Comparison of ENCODE assay signal across 1 cellular context in the genomic region with DNA sequence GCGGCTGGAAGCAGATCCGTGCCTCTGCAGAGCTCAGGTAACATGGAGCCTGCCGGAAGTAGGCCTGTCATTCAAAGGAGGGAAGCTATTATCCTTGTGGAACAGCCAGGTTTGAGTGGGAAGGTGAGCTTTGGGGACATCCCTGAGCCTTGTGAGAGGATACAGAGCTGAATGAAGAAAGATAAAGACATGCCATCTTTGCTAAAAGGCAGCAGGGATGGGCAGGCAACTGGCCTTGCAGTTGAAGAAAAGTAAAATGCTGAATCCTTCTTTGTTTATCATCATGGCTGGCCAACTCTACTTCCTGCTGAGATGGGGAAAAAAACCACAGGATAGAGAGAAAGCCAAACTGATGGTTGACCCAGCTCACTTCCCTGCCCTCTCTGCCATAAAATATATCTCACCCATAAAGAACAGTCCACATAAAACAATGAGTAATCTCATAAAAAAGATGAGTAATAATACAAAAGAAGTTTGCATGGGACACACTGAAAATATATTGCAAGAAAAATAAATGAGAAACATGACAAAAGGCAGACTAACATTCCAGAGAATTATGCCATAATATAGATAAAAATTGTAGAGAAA.
A peak's percentile ranks its signal among the peaks of the same experiment; 100 is the strongest.
TF ChIP-seq lines count a peak whose summit lies in the region.

No MANE protein-coding gene starts in this region.

TF ChIP-seq in HCT116, 20 proteins besides CTCF, POLR2A, EP300 and RAD21 (continued from another document):
- TF ChIP-seq, protein P1, sequence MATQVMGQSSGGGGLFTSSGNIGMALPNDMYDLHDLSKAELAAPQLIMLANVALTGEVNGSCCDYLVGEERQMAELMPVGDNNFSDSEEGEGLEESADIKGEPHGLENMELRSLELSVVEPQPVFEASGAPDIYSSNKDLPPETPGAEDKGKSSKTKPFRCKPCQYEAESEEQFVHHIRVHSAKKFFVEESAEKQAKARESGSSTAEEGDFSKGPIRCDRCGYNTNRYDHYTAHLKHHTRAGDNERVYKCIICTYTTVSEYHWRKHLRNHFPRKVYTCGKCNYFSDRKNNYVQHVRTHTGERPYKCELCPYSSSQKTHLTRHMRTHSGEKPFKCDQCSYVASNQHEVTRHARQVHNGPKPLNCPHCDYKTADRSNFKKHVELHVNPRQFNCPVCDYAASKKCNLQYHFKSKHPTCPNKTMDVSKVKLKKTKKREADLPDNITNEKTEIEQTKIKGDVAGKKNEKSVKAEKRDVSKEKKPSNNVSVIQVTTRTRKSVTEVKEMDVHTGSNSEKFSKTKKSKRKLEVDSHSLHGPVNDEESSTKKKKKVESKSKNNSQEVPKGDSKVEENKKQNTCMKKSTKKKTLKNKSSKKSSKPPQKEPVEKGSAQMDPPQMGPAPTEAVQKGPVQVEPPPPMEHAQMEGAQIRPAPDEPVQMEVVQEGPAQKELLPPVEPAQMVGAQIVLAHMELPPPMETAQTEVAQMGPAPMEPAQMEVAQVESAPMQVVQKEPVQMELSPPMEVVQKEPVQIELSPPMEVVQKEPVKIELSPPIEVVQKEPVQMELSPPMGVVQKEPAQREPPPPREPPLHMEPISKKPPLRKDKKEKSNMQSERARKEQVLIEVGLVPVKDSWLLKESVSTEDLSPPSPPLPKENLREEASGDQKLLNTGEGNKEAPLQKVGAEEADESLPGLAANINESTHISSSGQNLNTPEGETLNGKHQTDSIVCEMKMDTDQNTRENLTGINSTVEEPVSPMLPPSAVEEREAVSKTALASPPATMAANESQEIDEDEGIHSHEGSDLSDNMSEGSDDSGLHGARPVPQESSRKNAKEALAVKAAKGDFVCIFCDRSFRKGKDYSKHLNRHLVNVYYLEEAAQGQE (IDR thresholded peaks at IDR 0.05; ENCODE audit: low read depth): no peak
- TF ChIP-seq, protein P2, sequence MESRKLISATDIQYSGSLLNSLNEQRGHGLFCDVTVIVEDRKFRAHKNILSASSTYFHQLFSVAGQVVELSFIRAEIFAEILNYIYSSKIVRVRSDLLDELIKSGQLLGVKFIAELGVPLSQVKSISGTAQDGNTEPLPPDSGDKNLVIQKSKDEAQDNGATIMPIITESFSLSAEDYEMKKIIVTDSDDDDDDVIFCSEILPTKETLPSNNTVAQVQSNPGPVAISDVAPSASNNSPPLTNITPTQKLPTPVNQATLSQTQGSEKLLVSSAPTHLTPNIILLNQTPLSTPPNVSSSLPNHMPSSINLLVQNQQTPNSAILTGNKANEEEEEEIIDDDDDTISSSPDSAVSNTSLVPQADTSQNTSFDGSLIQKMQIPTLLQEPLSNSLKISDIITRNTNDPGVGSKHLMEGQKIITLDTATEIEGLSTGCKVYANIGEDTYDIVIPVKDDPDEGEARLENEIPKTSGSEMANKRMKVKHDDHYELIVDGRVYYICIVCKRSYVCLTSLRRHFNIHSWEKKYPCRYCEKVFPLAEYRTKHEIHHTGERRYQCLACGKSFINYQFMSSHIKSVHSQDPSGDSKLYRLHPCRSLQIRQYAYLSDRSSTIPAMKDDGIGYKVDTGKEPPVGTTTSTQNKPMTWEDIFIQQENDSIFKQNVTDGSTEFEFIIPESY (IDR thresholded peaks at IDR 0.05; ENCODE audit: extremely low read depth, insufficient replicate concordance, low read length): no peak
- TF ChIP-seq EZH2phosphoT487 (IDR thresholded peaks at IDR 0.05; ENCODE audit: borderline replicate concordance) (no peak), ELF1 (IDR thresholded peaks at IDR 0.05; ENCODE audit: borderline replicate concordance, low read depth) (no peak), TCF7L2 (IDR thresholded peaks at IDR 0.05; ENCODE audit: borderline replicate concordance, extremely low read depth, insufficient read depth, insufficient read length) (no peak), JUND (IDR thresholded peaks at IDR 0.05) (peak; percentile 60), ZNF274 (IDR thresholded peaks at IDR 0.05; ENCODE audit: low read depth, low read length) (no peak), ZFX (IDR thresholded peaks at IDR 0.05) (no peak), SIN3A (IDR thresholded peaks at IDR 0.05; ENCODE audit: low read depth) (0 out of 2 replicates have a peak, but pooled peaks have one; percentile 37), EGR1 (IDR thresholded peaks at IDR 0.05; ENCODE audit: low read depth) (no peak), FOSL1 (IDR thresholded peaks at IDR 0.05; ENCODE audit: low read depth) (peak; percentile 61), SP1 (IDR thresholded peaks at IDR 0.05; ENCODE audit: low read depth) (peak; percentile 40; the same call in 1 of the 2 replicates), EZH2 (IDR thresholded peaks at IDR 0.05) (no peak), YY1 (IDR thresholded peaks at IDR 0.05; ENCODE audit: extremely low read depth, insufficient replicate concordance, low read depth, low read length) (no peak), CBX3 (IDR thresholded peaks at IDR 0.05; ENCODE audit: low read depth) (no peak)
- TF ChIP-seq, protein P3, sequence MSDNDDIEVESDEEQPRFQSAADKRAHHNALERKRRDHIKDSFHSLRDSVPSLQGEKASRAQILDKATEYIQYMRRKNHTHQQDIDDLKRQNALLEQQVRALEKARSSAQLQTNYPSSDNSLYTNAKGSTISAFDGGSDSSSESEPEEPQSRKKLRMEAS (IDR thresholded peaks at IDR 0.05): no peak
- TF ChIP-seq, protein P4, sequence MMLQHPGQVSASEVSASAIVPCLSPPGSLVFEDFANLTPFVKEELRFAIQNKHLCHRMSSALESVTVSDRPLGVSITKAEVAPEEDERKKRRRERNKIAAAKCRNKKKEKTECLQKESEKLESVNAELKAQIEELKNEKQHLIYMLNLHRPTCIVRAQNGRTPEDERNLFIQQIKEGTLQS (IDR thresholded peaks at IDR 0.05): no peak
